Comparison of ENCODE assay signal across 9 cellular contexts in the genomic region with DNA sequence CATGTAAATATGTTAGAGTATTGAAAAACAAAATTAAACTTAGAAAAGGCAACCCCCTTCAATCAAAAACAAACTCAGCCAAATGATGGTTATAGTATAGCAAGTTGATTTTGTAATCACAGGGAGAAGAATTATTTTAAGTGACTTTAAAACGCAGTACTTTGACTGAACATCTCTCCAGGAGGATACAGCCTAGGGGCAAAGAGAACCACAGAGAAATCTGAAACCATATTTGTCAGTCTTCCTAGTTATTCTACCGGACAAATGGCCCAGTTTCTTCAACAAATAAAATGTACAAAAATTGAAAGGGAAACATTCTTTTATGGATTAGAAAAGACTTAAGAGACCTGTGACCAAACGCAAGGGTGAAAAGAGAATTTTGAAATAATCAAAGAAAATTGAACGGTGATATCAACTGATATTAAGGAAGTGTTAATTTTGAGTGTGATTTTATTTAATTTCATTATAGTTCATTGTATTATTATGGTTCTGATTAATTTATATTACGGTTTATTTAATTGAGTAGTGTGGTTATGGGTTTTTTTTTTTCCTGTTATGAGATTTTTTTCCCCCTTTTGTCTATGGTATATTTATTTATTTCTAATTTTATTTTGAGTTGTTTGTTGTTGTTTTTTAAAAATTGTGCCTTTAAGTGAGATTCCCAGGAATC.
DNase-seq lines count a peak whose midpoint lies in the region; ATAC-seq, FAIRE-seq and TF ChIP-seq lines count a peak whose summit lies in the region.
"Had no signal": no experiment of that assay in that cellular context is flagged by ENCODE, and none has a peak within 500 bp of the region (broad histone marks: within the 10 kb centered on the region; RNA-seq: fewer than 3 reads in every experiment).

No MANE protein-coding gene starts in this region.

- H2BK15ac ChIP-seq in IMR-90 (ENCODE audit: low read depth, low read length): no peak overlapping the region

- peak overlapping the region; percentile 82; the same call in 1 of the 2 replicates for H3K23ac ChIP-seq in IMR-90 (ENCODE audit: low read depth, low read length)

- peak overlapping the region; percentile 57 for H3K4me3 ChIP-seq in AG04450 (ENCODE audit: low read depth, low read length)
- peak overlapping the region; percentile 82 for H3K4me3 ChIP-seq in IMR-90 (ENCODE audit: insufficient read depth, low read depth, low read length)

- peak overlapping the region in 1 of 2 experiments; percentile 20; a peak in 1 of 4 replicates for H4K8ac ChIP-seq in IMR-90 (ENCODE audit: low read depth in 2 of 2, low read length in 2 of 2)

- H3K56ac ChIP-seq in IMR-90 (ENCODE audit: extremely low read depth, insufficient read depth, low read length): no peak overlapping the region

- H3K4me2 ChIP-seq in IMR-90 (ENCODE audit: low read depth, low read length): peak overlapping the region; percentile 84

- CTCF ChIA-PET in AG04450 (lab: Charles Lee): interaction anchor here (0.7 to 1.3 kb wide), 4 partner anchors 9 to 571 kb away, joined by 3 to 4 read pairs (median 3); no protein-coding TSS in a partner anchor
- CTCF ChIA-PET in IMR-90 (lab: Yijun Ruan, JAX): interaction anchor here (0.7 to 1.3 kb wide), 2 partner anchors 13 to 19 kb away, joined by 3 read pairs; no protein-coding TSS in a partner anchor

- H3K18ac ChIP-seq in IMR-90 (ENCODE audit: low read depth, low read length): no peak overlapping the region

- intact Hi-C loops in IMR-90 (cut with micrococcal nuclease): loop anchor here (5.0 kb wide), 2 partner anchors 150 to 210 kb away; a partner anchor contains a TSS

- DNase-seq in AG04450 (ENCODE audit: low read depth, low spot score): no peak
- no peak for DNase-seq in IMR-90
- no peak for DNase-seq in HTR-8/SVneo (ENCODE audit: insufficient read length, low spot score)
- no peak for DNase-seq in occipital lobe (lab: John Stamatoyannopoulos, UW)
- no peak for DNase-seq in ureter (ENCODE audit: low spot score)
- DNase-seq: effector CD4-positive, alpha-beta T cell had no signal

- peak overlapping the region; percentile 74; the same call in 1 of the 2 replicates for H2BK120ac ChIP-seq in IMR-90 (ENCODE audit: low read depth, low read length)

- H2BK5ac ChIP-seq in IMR-90 (ENCODE audit: low read depth, low read length, poor library complexity, severe bottlenecking): peak overlapping the region; percentile 14

- no peaks in the 10 kb centered on the region for H3K79me1 ChIP-seq in IMR-90 (ENCODE audit: low read depth in 1 of 2, low read length in 2 of 2)

- POLR2A ChIA-PET in AG04450 (lab: Yijun Ruan, JAX) (interaction anchor here (0.8 to 1.7 kb wide), 2 partner anchors 12 to 224 kb away, joined by 3 to 9 read pairs; a partner anchor contains a TSS), IMR-90 (lab: Charles Lee; ENCODE audit: unreplicated experiment) (interaction anchor here (0.5 kb wide), 1 partner anchor 389 kb away, joined by 6 read pairs; no protein-coding TSS in a partner anchor)

- no peak for TF ChIP-seq POLR2A in IMR-90 (IDR thresholded peaks at IDR 0.05; ENCODE audit: low read depth, low read length)

- FAIRE-seq in colon (lab: Jason Lieb, UNC) (peak; percentile 5), HTR-8/SVneo (lab: Jason Lieb, UNC) (no peak)

- H3K4me3 Mint-ChIP-seq in nephron: peak overlapping the region; percentile 76 to 78 (median 76)

- H3K9me3 Mint-ChIP-seq in nephron: no peaks in the 10 kb centered on the region

- no TSS peak for BruUV-seq in IMR-90 (replicated peaks; lab: Mats Ljungman, UMichigan)

- ATAC-seq in IMR-90 (ENCODE audit: low read depth): no peak
- no peak for ATAC-seq in HG02970 (IDR thresholded peaks at IDR 0.05; ENCODE audit: low FRiP score, unreplicated experiment)

- 100% methylated on average over 2 of the region's 5 CpGs; no CpG with 5 or more reads in 1 of the 2 experiments for WGBS in IMR-90 (ENCODE audit: extremely low coverage in 2 of 2, insufficient read length in 1 of 2), 2 experiments

- no peak for TF ChIP-seq CTCF in AG04450 (IDR thresholded peaks at IDR 0.05; ENCODE audit: low read depth, low read length)
- TF ChIP-seq CTCF in IMR-90 (conservative IDR thresholded peaks at IDR 0.05; ENCODE audit: low read depth, low read length): no peak
- no peak for TF ChIP-seq CTCF in nephron (IDR thresholded peaks at IDR 0.05; ENCODE audit: unreplicated experiment in 3 of 3)

- peak overlapping the region; percentile 70; the same call in 1 of the 2 replicates for H4K5ac ChIP-seq in IMR-90 (ENCODE audit: low read depth, low read length)

- H3K27me3 Mint-ChIP-seq in nephron (ENCODE audit: low read depth): peaks cover 21% of the 10 kb centered on the region

- H3K9ac ChIP-seq in IMR-90 (ENCODE audit: low read depth, low read length): peak overlapping the region; percentile 74; the same call in 1 of the 2 replicates

- H3K36me3 ChIP-seq in IMR-90 (ENCODE audit: control insufficient read depth, insufficient read depth, low read length): no peaks in the 10 kb centered on the region

- H3K4me1 Mint-ChIP-seq in nephron: peaks cover 39% of the 10 kb centered on the region

- no peak overlapping the region for H2AK9ac ChIP-seq in IMR-90 (replicated peaks; ENCODE audit: low read depth, low read length, poor library complexity)

- peak overlapping the region; percentile 53 for H3K14ac ChIP-seq in IMR-90 (replicated peaks; ENCODE audit: low read depth, low read length)

- no peaks in the 10 kb centered on the region for H4K20me1 ChIP-seq in IMR-90 (ENCODE audit: insufficient read depth, low read length)

- peaks cover 21% of the 10 kb centered on the region for H3K27me3 ChIP-seq in AG04450 (ENCODE audit: control insufficient read depth, insufficient read depth, low read length)
- peaks cover 23% of the 10 kb centered on the region for H3K27me3 ChIP-seq in IMR-90 (ENCODE audit: control insufficient read depth, insufficient read depth, low read length)

- no peak overlapping the region for H4K91ac ChIP-seq in IMR-90 (ENCODE audit: insufficient read depth, low read depth, low read length)

- no peak overlapping the region for H2AFZ ChIP-seq in IMR-90 (replicated peaks; ENCODE audit: low read length, poor library complexity)

- peak overlapping the region; percentile 62; the same call in 1 of the 2 replicates for H2BK20ac ChIP-seq in IMR-90 (ENCODE audit: low read depth, low read length)

- no peak overlapping the region for H3K27ac ChIP-seq in AG04450 (ENCODE audit: low read depth, low read length)
- H3K27ac ChIP-seq in IMR-90 (ENCODE audit: insufficient read depth, low read length): no peak overlapping the region

- H3K9me3 ChIP-seq in AG04450 (ENCODE audit: control insufficient read depth, insufficient read depth, low read length) (no peaks in the 10 kb centered on the region; the same call in 1 of the 2 replicates), IMR-90 (ENCODE audit: control insufficient read depth, insufficient read depth, low read length) (no peaks in the 10 kb centered on the region)

- dilution Hi-C loops in IMR-90 (cut with HindIII; ENCODE audit: low sequenced_read_pairs, unreplicated experiment): no loop called here

- in situ Hi-C loops in IMR-90 (cut with MboI; ENCODE audit: low sequenced_read_pairs): no loop called here

- no peak overlapping the region for H2AK5ac ChIP-seq in IMR-90 (ENCODE audit: low read depth, low read length)

- no peak for TF ChIP-seq RAD21 in IMR-90 (IDR thresholded peaks at IDR 0.05; ENCODE audit: low read length)

- no peaks in the 10 kb centered on the region for H3K36me3 Mint-ChIP-seq in nephron (ENCODE audit: low read depth)

- peak overlapping the region in 1 of 3 experiments; percentile 70 for H3K27ac Mint-ChIP-seq in nephron

- H3K9me1 ChIP-seq in IMR-90 (ENCODE audit: insufficient read depth, low read length): 0 out of 2 replicates have a peak, but pooled peaks cover 4% of the 10 kb centered on the region

- H3K4me1 ChIP-seq in IMR-90 (ENCODE audit: control insufficient read depth, insufficient read depth, low read length): no peaks in the 10 kb centered on the region; the same call in 1 of the 2 replicates

- no peak overlapping the region for H3K4ac ChIP-seq in IMR-90 (ENCODE audit: low read depth, low read length)

TF ChIP-seq in IMR-90, 13 proteins besides CTCF, POLR2A, EP300 and RAD21:
- no peak for TF ChIP-seq RFX5 (IDR thresholded peaks at IDR 0.05; ENCODE audit: low read depth, low read length)
